ENCODE assay signal across 13 cellular contexts in genomic region chr12:65666876-65667275, GRCh38.
DNase-seq lines count a peak whose midpoint lies in the region; ATAC-seq and TF ChIP-seq lines count a peak whose summit lies in the region.
"Had no signal": no experiment of that assay in that cellular context is flagged by ENCODE, and none has a peak within 500 bp of the region (broad histone marks: within the 10 kb centered on the region; RNA-seq: fewer than 3 reads in every experiment).

No MANE protein-coding gene starts in this region.

- no peaks in the 10 kb centered on the region for H3K27me3 ChIP-seq in SK-N-SH (ENCODE audit: insufficient read depth)
- H3K27me3 ChIP-seq in CD4-positive, alpha-beta T cell (ENCODE audit: control insufficient read depth, insufficient read depth, low read length), result no peaks in the 10 kb centered on the region

- H3K4me3 Mint-ChIP-seq in HFFc6 (no peak overlapping the region), WTC11 (no peak overlapping the region)
- H3K4me3 Mint-ChIP-seq in activated naive CD8-positive, alpha-beta T cell treated with anti-CD3 and anti-CD28 coated beads for 36 hours, result peak overlapping the region; percentile 3
- H3K4me3 Mint-ChIP-seq in CD4-positive, alpha-beta T cell, result no peak overlapping the region
- H3K4me3 Mint-ChIP-seq: brain; T-helper 1 cell treated with Interleukin-12 subunit alpha and Interleukin-12 subunit beta and Interleukin-4 antibody, amounts not matched to agents 30 μg/mL and 1 μg/mL, for 36 hours had no signal

- no peaks in the 10 kb centered on the region for H3K9me2 ChIP-seq in SK-N-SH

- H4K20me1 ChIP-seq in SK-N-SH (ENCODE audit: insufficient read depth), result no peaks in the 10 kb centered on the region

- DNase-seq in SK-N-SH, result no peak
- peak; percentile 39 for DNase-seq in HFFc6
- DNase-seq in activated naive CD8-positive, alpha-beta T cell treated with anti-CD3 and anti-CD28 coated beads for 36 hours, result peak; percentile 48
- DNase-seq in CD4-positive, alpha-beta T cell, result no peak
- DNase-seq in WTC11 (ENCODE audit: low spot score), result no peak
- DNase-seq in NCI-H1092 (lab: John Stamatoyannopoulos, UW), result no peak
- DNase-seq: lower lobe of right lung, occipital lobe, transverse colon had no signal

- H2AFZ ChIP-seq in SK-N-SH (ENCODE audit: low read depth), result no peak overlapping the region; the same call in 1 of the 2 replicates

- WGBS in SK-N-SH (ENCODE audit: low lambda C conversion rate), result 32% methylated on average over 2 of the region's 2 CpGs
- WGBS in mesodermal cell (ENCODE audit: insufficient coverage in 2 of 2), 2 experiments, result 50 to 54% methylated on average over 2 of the region's 2 CpGs

- H3K36me3 Mint-ChIP-seq in HFFc6 (ENCODE audit: low read depth), result peaks cover 35% of the 10 kb centered on the region
- H3K36me3 Mint-ChIP-seq in activated naive CD8-positive, alpha-beta T cell treated with anti-CD3 and anti-CD28 coated beads for 36 hours, result peaks cover 8% of the 10 kb centered on the region
- no peaks in the 10 kb centered on the region for H3K36me3 Mint-ChIP-seq in CD4-positive, alpha-beta T cell (ENCODE audit: low read depth)
- H3K36me3 Mint-ChIP-seq in WTC11, result peaks cover 8% of the 10 kb centered on the region
- H3K36me3 Mint-ChIP-seq: brain had no signal

- ATAC-seq in SK-N-SH treated with all-trans-retinoic acid at 6 μM for 48 hours (no peak), WTC11 (no peak)
- no peak for ATAC-seq in CD4-positive, alpha-beta T cell (ENCODE audit: poor library complexity)
- ATAC-seq: lower lobe of right lung had no signal

- H3K27ac Mint-ChIP-seq in HFFc6, result peak overlapping the region; percentile 86
- H3K27ac Mint-ChIP-seq in activated naive CD8-positive, alpha-beta T cell treated with anti-CD3 and anti-CD28 coated beads for 36 hours, result peak overlapping the region; percentile 86
- H3K27ac Mint-ChIP-seq in CD4-positive, alpha-beta T cell, result no peak overlapping the region
- no peak overlapping the region for H3K27ac Mint-ChIP-seq in WTC11
- H3K27ac Mint-ChIP-seq: brain; T-helper 1 cell treated with Interleukin-12 subunit alpha and Interleukin-12 subunit beta and Interleukin-4 antibody, amounts not matched to agents 30 μg/mL and 1 μg/mL, for 36 hours had no signal

- CTCF ChIA-PET in SK-N-SH (lab: Yijun Ruan, JAX), result no interaction called here
- CTCF ChIA-PET in CD4-positive, alpha-beta T cell (lab: Charles Lee), result no interaction called here
- CTCF ChIA-PET in WTC11 (lab: Charles Lee), result interaction anchor here (1.0 kb wide), 1 partner anchor 64 kb away, joined by 3 read pairs; no protein-coding TSS in a partner anchor

- peak overlapping the region in 1 of 2 experiments; percentile 94; a peak in 2 of 4 replicates for H3K27ac ChIP-seq in SK-N-SH (ENCODE audit: low read depth in 2 of 2, low read length in 1 of 2)
- H3K27ac ChIP-seq in mesodermal cell (ENCODE audit: low read depth, low read length, severe bottlenecking), result peak overlapping the region; percentile 57
- no peak overlapping the region for H3K27ac ChIP-seq in CD4-positive, alpha-beta T cell (ENCODE audit: low read depth, low read length)
- H3K27ac ChIP-seq: lower lobe of right lung, transverse colon had no signal

- H3K4me1 Mint-ChIP-seq in HFFc6 (ENCODE audit: low read depth) (peaks cover 88% of the 10 kb centered on the region), WTC11 (peaks cover 12% of the 10 kb centered on the region)
- peaks cover 30% of the 10 kb centered on the region for H3K4me1 Mint-ChIP-seq in activated naive CD8-positive, alpha-beta T cell treated with anti-CD3 and anti-CD28 coated beads for 36 hours
- no peaks in the 10 kb centered on the region for H3K4me1 Mint-ChIP-seq in CD4-positive, alpha-beta T cell (ENCODE audit: low read depth)

- no peak overlapping the region for H3K4me3 ChIP-seq in SK-N-SH (ENCODE audit: low read depth in 2 of 2, low read length in 1 of 2)
- H3K4me3 ChIP-seq in mesodermal cell (ENCODE audit: extremely low read depth, insufficient read depth, low read length, poor library complexity, severe bottlenecking), result no peak overlapping the region
- H3K4me3 ChIP-seq: lower lobe of right lung, transverse colon had no signal

- H3K27me3 Mint-ChIP-seq in HFFc6 (ENCODE audit: insufficient read depth) (no peaks in the 10 kb centered on the region; the same call in 1 of the 2 replicates), WTC11 (ENCODE audit: low read depth) (peaks cover 4% of the 10 kb centered on the region)
- H3K27me3 Mint-ChIP-seq in activated naive CD8-positive, alpha-beta T cell treated with anti-CD3 and anti-CD28 coated beads for 36 hours, result peaks cover 37% of the 10 kb centered on the region
- no peaks in the 10 kb centered on the region for H3K27me3 Mint-ChIP-seq in CD4-positive, alpha-beta T cell
- H3K27me3 Mint-ChIP-seq: brain had no signal

- TF ChIP-seq EP300 in SK-N-SH (IDR thresholded peaks at IDR 0.05; ENCODE audit: borderline replicate concordance in 1 of 2, low read depth in 1 of 2, low read length in 1 of 2), result peak in 1 of 2 experiments; percentile 37; a peak in 1 of 4 replicates

- peaks cover 48% of the 10 kb centered on the region for H3F3A ChIP-seq in SK-N-SH (replicated peaks; ENCODE audit: insufficient read depth)

- peaks cover 12% of the 10 kb centered on the region for H3K9me3 Mint-ChIP-seq in HFFc6
- H3K9me3 Mint-ChIP-seq in activated naive CD8-positive, alpha-beta T cell treated with anti-CD3 and anti-CD28 coated beads for 36 hours, result peaks cover 18% of the 10 kb centered on the region
- H3K9me3 Mint-ChIP-seq in CD4-positive, alpha-beta T cell, result peaks cover 1% of the 10 kb centered on the region
- peaks cover 23% of the 10 kb centered on the region for H3K9me3 Mint-ChIP-seq in WTC11

- H3K9ac ChIP-seq in SK-N-SH, result peak overlapping the region; percentile 63; the same call in 1 of the 2 replicates

- TF ChIP-seq CTCF in SK-N-SH (IDR thresholded peaks at IDR 0.05), result no peak
- no peak for TF ChIP-seq CTCF in HFFc6 (IDR thresholded peaks at IDR 0.05)
- no peak for TF ChIP-seq CTCF in CD4-positive, alpha-beta T cell (IDR thresholded peaks at IDR 0.05)
- no peak for TF ChIP-seq CTCF in WTC11 (IDR thresholded peaks at IDR 0.05)

- H3K36me3 ChIP-seq in SK-N-SH (replicated peaks in 1 of 2; ENCODE audit: control insufficient read depth in 1 of 2, insufficient read depth in 2 of 2, low read length in 1 of 2), result no peaks in the 10 kb centered on the region
- H3K36me3 ChIP-seq in mesodermal cell (ENCODE audit: control insufficient read depth, insufficient read depth, low read length), result no peaks in the 10 kb centered on the region
- H3K36me3 ChIP-seq: lower lobe of right lung, transverse colon had no signal

- H3K4me2 ChIP-seq in SK-N-SH, result no peak overlapping the region

- no peaks in the 10 kb centered on the region for H3K9me3 ChIP-seq in SK-N-SH
- peaks cover 5% of the 10 kb centered on the region for H3K9me3 ChIP-seq in mesodermal cell (ENCODE audit: control insufficient read depth, low read length)
- H3K9me3 ChIP-seq in CD4-positive, alpha-beta T cell (ENCODE audit: control insufficient read depth, low read length), result no peaks in the 10 kb centered on the region
- H3K9me3 ChIP-seq: lower lobe of right lung, transverse colon had no signal

- POLR2A ChIA-PET in SK-N-SH (lab: Yijun Ruan, JAX), result no interaction called here
- POLR2A ChIA-PET in CD4-positive, alpha-beta T cell (lab: Charles Lee), result no interaction called here
- POLR2A ChIA-PET in WTC11 (lab: Charles Lee), result no interaction called here

- H3K79me2 ChIP-seq in SK-N-SH (ENCODE audit: insufficient read depth), result no peaks in the 10 kb centered on the region

- H3K4me1 ChIP-seq in SK-N-SH (ENCODE audit: control insufficient read depth in 1 of 2, insufficient read depth in 2 of 2, low read depth in 1 of 2, low read length in 1 of 2) (peaks cover 0 to 20% of the 10 kb centered on the region in 2 experiments; a peak in 2 of 4 replicates), mesodermal cell (ENCODE audit: control insufficient read depth, insufficient read depth, low read length, poor library complexity, severe bottlenecking) (peaks cover 16% of the 10 kb centered on the region)
- H3K4me1 ChIP-seq: lower lobe of right lung, transverse colon had no signal

- intact Hi-C loops in CD4-positive, alpha-beta T cell (cut with DNase I, micrococcal nuclease), result no loop called here

- TF ChIP-seq RAD21 in SK-N-SH (IDR thresholded peaks at IDR 0.05; ENCODE audit: low read length), result no peak

TF ChIP-seq in SK-N-SH, 30 proteins besides CTCF, POLR2A, EP300 and RAD21 (continues in another document):
- no peak for TF ChIP-seq SIN3A (IDR thresholded peaks at IDR 0.05; ENCODE audit: borderline replicate concordance, low read depth, low read length)

TF ChIP-seq in SK-N-SH treated with all-trans-retinoic acid at 6 μM for 48 hours, 23 proteins besides CTCF, POLR2A, EP300 and RAD21 (continues in another document):
- TF ChIP-seq PPARA (CRISPR knock-in tag; IDR thresholded peaks at IDR 0.05; ENCODE audit: borderline replicate concordance), result no peak
- no peak for TF ChIP-seq ARNTL (CRISPR knock-in tag; IDR thresholded peaks at IDR 0.05; ENCODE audit: borderline replicate concordance, low read depth)
- no peak for TF ChIP-seq SNAI2 (CRISPR knock-in tag; IDR thresholded peaks at IDR 0.05)

TF ChIP-seq in WTC11, 78 proteins besides CTCF, POLR2A, EP300 and RAD21 (continues in another document):
- TF ChIP-seq, protein P1, sequence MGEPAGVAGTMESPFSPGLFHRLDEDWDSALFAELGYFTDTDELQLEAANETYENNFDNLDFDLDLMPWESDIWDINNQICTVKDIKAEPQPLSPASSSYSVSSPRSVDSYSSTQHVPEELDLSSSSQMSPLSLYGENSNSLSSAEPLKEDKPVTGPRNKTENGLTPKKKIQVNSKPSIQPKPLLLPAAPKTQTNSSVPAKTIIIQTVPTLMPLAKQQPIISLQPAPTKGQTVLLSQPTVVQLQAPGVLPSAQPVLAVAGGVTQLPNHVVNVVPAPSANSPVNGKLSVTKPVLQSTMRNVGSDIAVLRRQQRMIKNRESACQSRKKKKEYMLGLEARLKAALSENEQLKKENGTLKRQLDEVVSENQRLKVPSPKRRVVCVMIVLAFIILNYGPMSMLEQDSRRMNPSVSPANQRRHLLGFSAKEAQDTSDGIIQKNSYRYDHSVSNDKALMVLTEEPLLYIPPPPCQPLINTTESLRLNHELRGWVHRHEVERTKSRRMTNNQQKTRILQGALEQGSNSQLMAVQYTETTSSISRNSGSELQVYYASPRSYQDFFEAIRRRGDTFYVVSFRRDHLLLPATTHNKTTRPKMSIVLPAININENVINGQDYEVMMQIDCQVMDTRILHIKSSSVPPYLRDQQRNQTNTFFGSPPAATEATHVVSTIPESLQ (CRISPR knock-in tag; IDR thresholded peaks at IDR 0.05), result no peak
- TF ChIP-seq FOXP1 (CRISPR knock-in tag; IDR thresholded peaks at IDR 0.05; ENCODE audit: borderline replicate concordance), result no peak

Comparison
In these comparisons a context has a peak if more than half of its experiments do, and no peak if none do; other contexts are left out.
1. DNase-seq: peak in HFFc6 (single experiment) and activated naive CD8-positive, alpha-beta T cell treated with anti-CD3 and anti-CD28 coated beads for 36 hours (single experiment); none in SK-N-SH (single experiment), CD4-positive, alpha-beta T cell (0 of 10), WTC11 (single experiment) and NCI-H1092 (single experiment).
2. H3K27ac Mint-ChIP-seq: peak in HFFc6 (single experiment) and activated naive CD8-positive, alpha-beta T cell treated with anti-CD3 and anti-CD28 coated beads for 36 hours (single experiment); none in CD4-positive, alpha-beta T cell (single experiment) and WTC11 (single experiment).
3. Of the 6 proteins assayed by ChIP-seq in both WTC11 and SK-N-SH: peak only in WTC11: none; only in SK-N-SH: MAX; in both: none; in neither: 5.